1 cellular context compared by ENCODE assay signal in genomic region chr7:40937879-40938278, GRCh38.
TF ChIP-seq lines count a peak whose summit lies in the region.

No MANE protein-coding gene starts in this region.

TF ChIP-seq in WTC11, 78 proteins besides CTCF, POLR2A, EP300 and RAD21 (continued from another document):
- TF ChIP-seq ARID4B (CRISPR knock-in tag; IDR thresholded peaks at IDR 0.05; ENCODE audit: borderline replicate concordance) (no peak), NFE2L1 (CRISPR knock-in tag; IDR thresholded peaks at IDR 0.05) (no peak)
TF ChIP-seq in WTC11: peak in this region for 0.
